In genomic region chr1:16440480-16441311, GRCh38 we compare ENCODE assay signal across 8 cellular contexts. TPM values are rescaled to one million over a fixed set of nuclear protein-coding genes. Genes with fewer than 3 reads are reported as not detected.
DNase-seq lines count a peak whose midpoint lies in the region; ATAC-seq and TF ChIP-seq lines count a peak whose summit lies in the region.

TSS of gene NECAP2 (plus strand) at chr1:16440724. CDS start at chr1:16440762, 38 bp downstream.

- H3K27ac ChIP-seq in PC-9 (peak within 1 kb of the TSS; percentile 14; the same call in 1 of the 2 replicates), mucosa of rectum (ENCODE audit: low read depth in 2 of 2, low read length in 2 of 2) (peak within 1 kb of the TSS; percentile 82 to 84)

- no peaks in the 10 kb centered on the region for H3K9me2 ChIP-seq in PC-9 (ENCODE audit: insufficient read depth)

- TSS peak; percentile 60 for BruUV-seq in PC-9 (replicated peaks; lab: Mats Ljungman, UMichigan)

- H3K9me3 ChIP-seq in PC-9 (ENCODE audit: insufficient read depth, low read depth) = no peaks in the 10 kb centered on the region
- no peaks in the 10 kb centered on the region for H3K9me3 ChIP-seq in mucosa of rectum (ENCODE audit: control insufficient read depth in 2 of 2, low read length in 2 of 2)

- peaks cover 25% of the 10 kb centered on the region for H3K79me2 ChIP-seq in PC-9 (ENCODE audit: low read depth)

- POLR2A ChIA-PET in PC-9 (lab: Charles Lee; ENCODE audit: unreplicated experiment) = interaction anchor here (0.6 kb wide), 2 partner anchors 86 to 456 kb away, joined by 5 to 10 read pairs; no protein-coding TSS in a partner anchor

- TF ChIP-seq CTCF in PC-9 (conservative IDR thresholded peaks at IDR 0.05) = peak; percentile 71

- intact Hi-C loops in PC-9 (cut with micrococcal nuclease; ENCODE audit: unreplicated experiment) = loop anchor here (2.0 to 5.0 kb wide), 2 partner anchors 73 to 180 kb away; partner anchors contain the start of gene SZRD1

- no peaks in the 10 kb centered on the region for H3F3A ChIP-seq in PC-9 (ENCODE audit: insufficient read depth, low read depth)

- ATAC-seq in GM21576 (IDR thresholded peaks at IDR 0.05; ENCODE audit: unreplicated experiment) = peak; percentile 77

- H3K36me3 ChIP-seq in PC-9 (ENCODE audit: low read depth) (no peaks in the 10 kb centered on the region), mucosa of rectum (ENCODE audit: control insufficient read depth in 2 of 2, insufficient read depth in 2 of 2, low read length in 2 of 2) (peaks cover 15 to 25% of the 10 kb centered on the region in 2 donors)

- H3K27me3 ChIP-seq in PC-9 (ENCODE audit: insufficient read depth, low read depth) = no peaks in the 10 kb centered on the region
- no peaks in the 10 kb centered on the region for H3K27me3 ChIP-seq in mucosa of rectum (ENCODE audit: control insufficient read depth in 2 of 2, insufficient read depth in 2 of 2, low read length in 2 of 2)

- peak within 1 kb of the TSS; percentile 82 to 92 for H3K9ac ChIP-seq in mucosa of rectum (ENCODE audit: low read depth in 1 of 2, low read length in 2 of 2)

- no peaks in the 10 kb centered on the region for H4K20me1 ChIP-seq in PC-9 (ENCODE audit: insufficient read depth)

- H3K4me1 ChIP-seq in PC-9 (replicated peaks; ENCODE audit: insufficient read depth) (peaks cover 5% of the 10 kb centered on the region; the same call in 1 of the 2 replicates), mucosa of rectum (ENCODE audit: control insufficient read depth in 2 of 2, insufficient read depth in 2 of 2, low read length in 2 of 2) (peaks cover 17 to 19% of the 10 kb centered on the region in 2 donors)

- H3K4me2 ChIP-seq in PC-9 = peak within 1 kb of the TSS; percentile 72

- H3K4me3 ChIP-seq in PC-9 (peak within 1 kb of the TSS; percentile 74), mucosa of rectum (ENCODE audit: low read length in 2 of 2) (peak within 1 kb of the TSS; percentile 99 to 100)

- CTCF ChIA-PET in PC-9 (lab: Charles Lee) = interaction anchor here (0.6 to 0.9 kb wide), 3 partner anchors 73 to 368 kb away, joined by 3 to 6 read pairs (median 3); partner anchors contain the start of gene FBXO42

- peak within 1 kb of the TSS; percentile 97 for H2AFZ ChIP-seq in PC-9

- DNase-seq in DMS153 (lab: John Stamatoyannopoulos, UW) (peak; percentile 66), KG1 (lab: John Stamatoyannopoulos, UW) (peak; percentile 87), PC-9 (peak; percentile 71 to 93), erythroblast (lab: John Stamatoyannopoulos, UW) (peak; percentile 94 to 96)
- DNase-seq in activated T-cell treated with anti-CD3 and anti-CD28 coated beads, Interleukin-2, amount 50 U/mL, for 1 hour = peak; percentile 95
- peak; percentile 83 to 90 for DNase-seq in stimulated activated CD8-positive, alpha-beta memory T cell treated with anti-CD3 and anti-CD28 coated beads, Interleukin-4, amount 100 ng/mL, for 4 hours (ENCODE audit: low read depth in 2 of 2, low spot score in 1 of 2)

- peak; percentile 89 for TF ChIP-seq POLR2A in erythroblast (IDR thresholded peaks at IDR 0.05; ENCODE audit: low read length)

RNA-seq across cellular contexts. Expression of gene NECAP2, which starts in this region (rescaled TPM):
- 49.6 and 52.4 TPM in 2 replicates for total RNA-seq in PC-9 (2021)

Comparison
In these comparisons a context has a peak if more than half of its experiments do, and no peak if none do; other contexts are left out.
1. Peak in every context shown above with its lines: DNase-seq, ATAC-seq, H3K4me3 ChIP-seq and H3K27ac ChIP-seq.